Comparison of ENCODE assay signal across 18 cellular contexts in the genomic region with DNA sequence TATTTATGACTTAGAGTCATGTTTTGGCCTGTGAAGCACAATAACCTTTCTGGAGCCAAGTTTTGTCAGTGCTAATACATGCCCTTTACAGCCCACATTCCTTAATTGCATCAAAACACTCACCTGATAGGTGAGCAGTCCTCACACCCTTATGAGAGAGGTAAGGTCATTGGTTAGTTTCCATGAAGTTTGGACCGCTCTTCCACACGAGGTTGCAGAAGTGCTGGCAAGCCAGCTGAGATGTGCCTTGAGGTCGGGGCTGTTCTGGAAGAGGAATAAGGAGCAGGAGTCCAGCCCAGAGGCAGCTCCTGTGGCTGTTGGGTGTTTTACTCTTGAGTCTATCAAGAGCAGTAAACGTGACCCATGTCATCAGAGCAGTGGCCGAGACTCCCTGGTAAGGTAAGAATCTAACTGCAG.
DNase-seq lines count a peak whose midpoint lies in the region; ATAC-seq and TF ChIP-seq lines count a peak whose summit lies in the region.
"Had no signal": no experiment of that assay in that cellular context is flagged by ENCODE, and none has a peak within 500 bp of the region (broad histone marks: within the 10 kb centered on the region; RNA-seq: fewer than 3 reads in every experiment).

No MANE protein-coding gene starts in this region.

- no peak overlapping the region for H3K9ac ChIP-seq in neuronal stem cell (ENCODE audit: low read depth, low read length, poor library complexity)

- H3K4ac ChIP-seq in neuronal stem cell (ENCODE audit: low read length): no peak overlapping the region

- H3K4me2 ChIP-seq in neuronal stem cell (ENCODE audit: insufficient read depth, low read length, poor library complexity, severe bottlenecking): no peak overlapping the region
- H3K4me2 ChIP-seq: A549 had no signal

- no peak overlapping the region for H2BK5ac ChIP-seq in neuronal stem cell (ENCODE audit: low read length)

- DNase-seq in NCI-H2029 treated with DMSO at 0.1 percent for 48 hours (lab: John Stamatoyannopoulos, UW) (peak; percentile 75), NCI-H2029 (lab: John Stamatoyannopoulos, UW) (no peak), neuronal stem cell (ENCODE audit: low spot score) (no peak), upper lobe of left lung (peak in 1 of 2 donors; percentile 30), NCI-H2171 treated with DMSO at 0.1 percent for 48 hours (lab: John Stamatoyannopoulos, UW) (no peak), RKO (ENCODE audit: low spot score) (no peak), NCI-H82 (lab: John Stamatoyannopoulos, UW) (no peak)
- DNase-seq: activated B cell treated with CpG ODN at 0.5 μM for 24 hours; CD4-positive, CD25-positive, alpha-beta regulatory T cell; GOT3; NCI-H2081 treated with DMSO at 0.1 percent for 48 hours; nephron progenitor cell; right cardiac atrium; stimulated activated CD4-positive, alpha-beta T cell treated with anti-CD3 and anti-CD28 coated beads, Interleukin-4, amount 100 ng/mL, for 1 hour; stimulated activated CD8-positive, alpha-beta memory T cell treated with anti-CD3 and anti-CD28 coated beads, Interleukin-4, amount 100 ng/mL, for 48 hours; tibial artery had no signal

- H3K79me1 ChIP-seq in neuronal stem cell (ENCODE audit: low read depth, low read length): no peaks in the 10 kb centered on the region

- no peaks in the 10 kb centered on the region for H3K27me3 ChIP-seq in neuronal stem cell (ENCODE audit: control insufficient read depth in 3 of 3, insufficient read depth in 3 of 3, low read depth in 1 of 3, low read length in 3 of 3)
- no peaks in the 10 kb centered on the region for H3K27me3 ChIP-seq in upper lobe of left lung
- H3K27me3 ChIP-seq: tibial artery had no signal

- no peak overlapping the region for H2AK5ac ChIP-seq in neuronal stem cell (ENCODE audit: low read depth, low read length)

- no peak for TF ChIP-seq CTCF in upper lobe of left lung (IDR thresholded peaks at IDR 0.05)

- H3K18ac ChIP-seq in neuronal stem cell (ENCODE audit: low read length): peak overlapping the region; percentile 30

- no peak overlapping the region for H4K91ac ChIP-seq in neuronal stem cell (ENCODE audit: low read depth, low read length, poor library complexity)

- TF ChIP-seq EP300 in upper lobe of left lung (IDR thresholded peaks at IDR 0.05): no peak

- H4K8ac ChIP-seq in neuronal stem cell (ENCODE audit: low read depth, low read length): no peak overlapping the region

- H2BK12ac ChIP-seq in neuronal stem cell (ENCODE audit: low read length): no peak overlapping the region

- no peak overlapping the region for H3K14ac ChIP-seq in neuronal stem cell (ENCODE audit: low read length)

- no peak overlapping the region for H3K23ac ChIP-seq in neuronal stem cell (ENCODE audit: low read depth, low read length, poor library complexity)

- H3K36me3 ChIP-seq in neuronal stem cell (replicated peaks in 1 of 2; ENCODE audit: control insufficient read depth in 2 of 2, insufficient read depth in 2 of 2, low read length in 2 of 2): no peaks in the 10 kb centered on the region
- peaks cover 0 to 6% (median 0%) of the 10 kb centered on the region in 4 donors for H3K36me3 ChIP-seq in upper lobe of left lung

- H3K4me1 ChIP-seq in neuronal stem cell (ENCODE audit: control insufficient read depth in 2 of 2, insufficient read depth in 1 of 2, low read depth in 1 of 2, low read length in 2 of 2) (peaks cover 8 to 10% of the 10 kb centered on the region in 2 donors), upper lobe of left lung (peaks cover 18 to 48% (median 30%) of the 10 kb centered on the region in 4 donors)

- no peak overlapping the region for H2BK15ac ChIP-seq in neuronal stem cell (ENCODE audit: low read length)

- H2AFZ ChIP-seq in neuronal stem cell (ENCODE audit: low read length): no peak overlapping the region

- TF ChIP-seq POLR2A in upper lobe of left lung (IDR thresholded peaks at IDR 0.05): no peak

- no peak overlapping the region for H2BK120ac ChIP-seq in neuronal stem cell (ENCODE audit: low read depth, low read length)

- H3K9me3 ChIP-seq in neuronal stem cell (replicated peaks in 1 of 2; ENCODE audit: control insufficient read depth in 2 of 2, insufficient read depth in 1 of 2, low read depth in 1 of 2, low read length in 2 of 2) (no peaks in the 10 kb centered on the region), upper lobe of left lung (no peaks in the 10 kb centered on the region)
- H3K9me3 ChIP-seq: A549, tibial artery had no signal

- no peak overlapping the region for H3K27ac ChIP-seq in neuronal stem cell (replicated peaks; ENCODE audit: low read length)
- H3K27ac ChIP-seq in upper lobe of left lung: peak overlapping the region; percentile 59 to 83 (median 72)
- H3K27ac ChIP-seq: tibial artery had no signal

- no CpG with 5 or more reads among the region's 5 CpGs for WGBS in neuronal stem cell (ENCODE audit: extremely low coverage in 2 of 2, insufficient read length in 2 of 2, insufficient replicate concordance in 1 of 2), 2 donors
- WGBS in upper lobe of left lung, 2 donors: 64 to 67% methylated on average over 3 to 5 of the region's 5 CpGs

- H3K4me3 ChIP-seq in neuronal stem cell (ENCODE audit: low read length in 2 of 2) (no peak overlapping the region), upper lobe of left lung (no peak overlapping the region)
- H3K4me3 ChIP-seq: A549, tibial artery had no signal

- ATAC-seq in esophagus mucosa (peak; percentile 87), upper lobe of left lung (ENCODE audit: low FRiP score in 2 of 2) (peak in 1 of 2 donors; percentile 58)
- ATAC-seq: A549, right cardiac atrium had no signal
